8 cellular contexts compared by ENCODE assay signal in the genomic region with DNA sequence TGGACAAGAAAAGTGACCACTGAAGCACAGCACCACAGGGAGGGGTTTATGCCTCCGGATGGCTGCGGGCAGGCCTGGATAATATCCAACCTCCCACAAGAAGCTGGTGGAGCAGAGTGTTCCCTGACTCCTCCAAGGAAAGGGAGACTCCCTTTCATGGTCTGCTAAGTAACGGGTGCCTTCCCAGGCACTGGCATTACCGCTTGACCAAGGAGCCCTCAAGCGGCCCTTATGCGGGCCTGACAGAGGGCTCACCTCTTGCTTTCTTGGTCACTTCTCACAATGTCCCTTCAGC. TPM values are rescaled to one million over a fixed set of nuclear protein-coding genes. Genes with fewer than 3 reads are reported as not detected.
DNase-seq lines count a peak whose midpoint lies in the region; ATAC-seq and TF ChIP-seq lines count a peak whose summit lies in the region.
"Not testable (repeated sequence)": the region's sequence is repeated elsewhere in the genome, so short reads cannot be mapped to it uniquely, and the experiment has no call there.

No MANE protein-coding gene starts in this region.

- not testable (repeated sequence) for H3K18ac ChIP-seq in neuronal stem cell (ENCODE audit: low read length)

- not testable (repeated sequence) for TF ChIP-seq CTCF in KMS-11 (conservative IDR thresholded peaks at IDR 0.05; ENCODE audit: low read depth, low read length); endodermal cell (conservative IDR thresholded peaks at IDR 0.05); kidney epithelial cell (IDR thresholded peaks at IDR 0.05; ENCODE audit: insufficient read depth, low read length, poor library complexity, severe bottlenecking)

- peak overlapping the region; percentile 54 for H2AFZ ChIP-seq in KMS-11 (ENCODE audit: low read depth)
- not testable (repeated sequence) for H2AFZ ChIP-seq in neuronal stem cell (ENCODE audit: low read length)

- H2BK12ac ChIP-seq in neuronal stem cell (ENCODE audit: low read length), result not testable (repeated sequence)

- H3K36me3 Mint-ChIP-seq in T-helper 17 cell (ENCODE audit: low read depth); activated naive CD8-positive, alpha-beta T cell treated with anti-CD3 and anti-CD28 coated beads for 36 hours; endodermal cell (ENCODE audit: low read depth): not testable (repeated sequence)

- peak overlapping the region; percentile 86 for H3K27ac Mint-ChIP-seq in T-helper 17 cell
- peak overlapping the region; percentile 3 for H3K27ac Mint-ChIP-seq in activated naive CD8-positive, alpha-beta T cell treated with anti-CD3 and anti-CD28 coated beads for 36 hours
- not testable (repeated sequence) for H3K27ac Mint-ChIP-seq in endodermal cell

- H2BK5ac ChIP-seq in neuronal stem cell (ENCODE audit: low read length), result not testable (repeated sequence)

- peak overlapping the region; percentile 57 to 79 (median 71) for H3K4me2 ChIP-seq in BLaER1 treated with 17β-estradiol and CSF1 and Interleukin-3, amounts not matched to agents 10 nM and 100 nM
- peak overlapping the region; percentile 54 for H3K4me2 ChIP-seq in KMS-11
- H3K4me2 ChIP-seq in neuronal stem cell (ENCODE audit: insufficient read depth, low read length, poor library complexity, severe bottlenecking), result peak overlapping the region; percentile 18

- H3K4me1 ChIP-seq in BLaER1 treated with 17β-estradiol and CSF1 and Interleukin-3, amounts not matched to agents 10 nM and 100 nM, result peaks cover 15 to 29% (median 20%) of the 10 kb centered on the region in 10 experiments
- peaks cover 11% of the 10 kb centered on the region for H3K4me1 ChIP-seq in KMS-11 (ENCODE audit: low read depth, poor library complexity, severe bottlenecking)
- not testable (repeated sequence) for H3K4me1 ChIP-seq in endodermal cell (ENCODE audit: control insufficient read depth, insufficient read depth, low read length); neuronal stem cell (ENCODE audit: control insufficient read depth in 2 of 2, insufficient read depth in 1 of 2, low read depth in 1 of 2, low read length in 2 of 2)
- H3K4me1 ChIP-seq in stomach smooth muscle (ENCODE audit: control insufficient read depth, insufficient read depth, low read length), result peaks cover 30% of the 10 kb centered on the region

- not testable (repeated sequence) for H3K9me3 Mint-ChIP-seq in activated naive CD8-positive, alpha-beta T cell treated with anti-CD3 and anti-CD28 coated beads for 36 hours
- peaks cover 16% of the 10 kb centered on the region for H3K9me3 Mint-ChIP-seq in endodermal cell

- H3K36me3 ChIP-seq in BLaER1 treated with 17β-estradiol and CSF1 and Interleukin-3, amounts not matched to agents 10 nM and 100 nM; KMS-11 (ENCODE audit: insufficient read depth); endodermal cell (ENCODE audit: control insufficient read depth, insufficient read depth, low read length); kidney epithelial cell (ENCODE audit: control insufficient read depth, insufficient read depth, low read length); neuronal stem cell (replicated peaks in 1 of 2; ENCODE audit: control insufficient read depth in 2 of 2, insufficient read depth in 2 of 2, low read length in 2 of 2); stomach smooth muscle (ENCODE audit: control insufficient read depth in 2 of 2, insufficient read depth in 2 of 2, low read length in 2 of 2): not testable (repeated sequence)

- H2AK5ac ChIP-seq in neuronal stem cell (ENCODE audit: low read depth, low read length), result not testable (repeated sequence)

- H3K4ac ChIP-seq in neuronal stem cell (ENCODE audit: low read length), result not testable (repeated sequence)

- peak overlapping the region; percentile 92 for H3K4me3 Mint-ChIP-seq in T-helper 17 cell
- H3K4me3 Mint-ChIP-seq in activated naive CD8-positive, alpha-beta T cell treated with anti-CD3 and anti-CD28 coated beads for 36 hours, result peak overlapping the region; percentile 91
- peak overlapping the region; percentile 69 for H3K4me3 Mint-ChIP-seq in endodermal cell

- H3K79me1 ChIP-seq in neuronal stem cell (ENCODE audit: low read depth, low read length), result not testable (repeated sequence)

- WGBS in endodermal cell (ENCODE audit: insufficient coverage in 1 of 2, insufficient read length in 1 of 2), 2 experiments, result 89 to 100% methylated on average over 1 to 6 of the region's 6 CpGs
- no CpG with 5 or more reads among the region's 6 CpGs for WGBS in neuronal stem cell (ENCODE audit: extremely low coverage in 2 of 2, insufficient read length in 2 of 2, insufficient replicate concordance in 1 of 2), 2 donors

- H4K91ac ChIP-seq in neuronal stem cell (ENCODE audit: low read depth, low read length, poor library complexity), result not testable (repeated sequence)

- not testable (repeated sequence) for DNase-seq in T-helper 17 cell; activated naive CD8-positive, alpha-beta T cell treated with anti-CD3 and anti-CD28 coated beads for 36 hours; endodermal cell; neuronal stem cell (ENCODE audit: low spot score)
- DNase-seq in kidney epithelial cell (ENCODE audit: low read depth), result peak; percentile 42

- peak overlapping the region; percentile 36 to 76 (median 60); a peak in 18 of 22 replicates for H3K9ac ChIP-seq in BLaER1 treated with 17β-estradiol and CSF1 and Interleukin-3, amounts not matched to agents 10 nM and 100 nM
- not testable (repeated sequence) for H3K9ac ChIP-seq in KMS-11; endodermal cell (ENCODE audit: extremely low read depth, low read length, poor library complexity, severe bottlenecking); neuronal stem cell (ENCODE audit: low read depth, low read length, poor library complexity)
- H3K9ac ChIP-seq in stomach smooth muscle (ENCODE audit: low read length in 2 of 2), result peak overlapping the region; percentile 63 to 66

- H3K27me3 ChIP-seq in BLaER1 treated with 17β-estradiol and CSF1 and Interleukin-3, amounts not matched to agents 10 nM and 100 nM; KMS-11 (ENCODE audit: insufficient read depth, low read depth); endodermal cell (ENCODE audit: control insufficient read depth, insufficient read depth, low read length, poor library complexity, severe bottlenecking); kidney epithelial cell (ENCODE audit: control insufficient read depth, insufficient read depth, low read length); neuronal stem cell (ENCODE audit: control insufficient read depth in 3 of 3, insufficient read depth in 3 of 3, low read depth in 1 of 3, low read length in 3 of 3); stomach smooth muscle (ENCODE audit: control insufficient read depth in 1 of 2, insufficient read depth in 2 of 2, low read length in 2 of 2): not testable (repeated sequence)

- H3K9me3 ChIP-seq in BLaER1 treated with 17β-estradiol and CSF1 and Interleukin-3, amounts not matched to agents 10 nM and 100 nM (replicated peaks in 1 of 11); T-helper 17 cell (ENCODE audit: control insufficient read depth, low read length, poor library complexity, severe bottlenecking); endodermal cell (ENCODE audit: control insufficient read depth, low read length); neuronal stem cell (replicated peaks in 1 of 2; ENCODE audit: control insufficient read depth in 2 of 2, insufficient read depth in 1 of 2, low read depth in 1 of 2, low read length in 2 of 2); stomach smooth muscle (ENCODE audit: control insufficient read depth in 2 of 2, low read length in 2 of 2): not testable (repeated sequence)

- not testable (repeated sequence) for H4K8ac ChIP-seq in neuronal stem cell (ENCODE audit: low read depth, low read length)

- H3K79me2 ChIP-seq in KMS-11 (ENCODE audit: insufficient read depth, low read depth), result not testable (repeated sequence)

- peak overlapping the region in 9 of 10 experiments; percentile 51 to 72 (median 63); a peak in 18 of 20 replicates for H3K4me3 ChIP-seq in BLaER1 treated with 17β-estradiol and CSF1 and Interleukin-3, amounts not matched to agents 10 nM and 100 nM
- H3K4me3 ChIP-seq in KMS-11 (IDR thresholded peaks at IDR 0.05; ENCODE audit: insufficient read depth, low read depth, low read length), result not testable (repeated sequence)
- peak overlapping the region; percentile 70 for H3K4me3 ChIP-seq in endodermal cell (ENCODE audit: low read length)
- peak overlapping the region; percentile 75 for H3K4me3 ChIP-seq in kidney epithelial cell (ENCODE audit: low read depth, low read length)
- H3K4me3 ChIP-seq in neuronal stem cell (ENCODE audit: low read length in 2 of 2), result peak overlapping the region in 1 of 2 donors; percentile 55
- H3K4me3 ChIP-seq in stomach smooth muscle (ENCODE audit: low read length in 2 of 2), result peak overlapping the region; percentile 55 to 71

- not testable (repeated sequence) for H2BK15ac ChIP-seq in neuronal stem cell (ENCODE audit: low read length)

- H4K20me1 ChIP-seq in BLaER1 treated with 17β-estradiol and CSF1 and Interleukin-3, amounts not matched to agents 10 nM and 100 nM; KMS-11 (ENCODE audit: insufficient read depth): not testable (repeated sequence)

- not testable (repeated sequence) for H3K4me1 Mint-ChIP-seq in T-helper 17 cell
- peaks cover 22% of the 10 kb centered on the region for H3K4me1 Mint-ChIP-seq in activated naive CD8-positive, alpha-beta T cell treated with anti-CD3 and anti-CD28 coated beads for 36 hours
- H3K4me1 Mint-ChIP-seq in endodermal cell, result peaks cover 18% of the 10 kb centered on the region

- H3K14ac ChIP-seq in neuronal stem cell (ENCODE audit: low read length), result not testable (repeated sequence)

- ATAC-seq in T-helper 17 cell, result not testable (repeated sequence)

- H3K27ac ChIP-seq in BLaER1 treated with 17β-estradiol and CSF1 and Interleukin-3, amounts not matched to agents 10 nM and 100 nM, result peak overlapping the region in 7 of 11 experiments; percentile 39 to 57 (median 45); a peak in 8 of 22 replicates
- H3K27ac ChIP-seq in KMS-11; endodermal cell (ENCODE audit: low read depth, low read length); neuronal stem cell (replicated peaks; ENCODE audit: low read length): not testable (repeated sequence)
- H3K27ac ChIP-seq in stomach smooth muscle (ENCODE audit: low read length), result peak overlapping the region; percentile 69

- H3K27me3 Mint-ChIP-seq in T-helper 17 cell; activated naive CD8-positive, alpha-beta T cell treated with anti-CD3 and anti-CD28 coated beads for 36 hours; endodermal cell (ENCODE audit: insufficient read depth): not testable (repeated sequence)

- H2BK120ac ChIP-seq in neuronal stem cell (ENCODE audit: low read depth, low read length), result not testable (repeated sequence)

- not testable (repeated sequence) for H3K23ac ChIP-seq in neuronal stem cell (ENCODE audit: low read depth, low read length, poor library complexity)

RNA-seq across cellular contexts. Expression of a gene that starts 22.5 kb away (rescaled TPM):
- total RNA-seq in T-helper 17 cell, result 10 to 100 TPM in 1 of 2 donors, 1 to 10 TPM in 1; 3.9 to 12.0 TPM
- 1 to 10 TPM; 6.1 to 6.8 TPM for total RNA-seq in activated naive CD8-positive, alpha-beta T cell treated with anti-CD3 and anti-CD28 coated beads for 36 hours
- total RNA-seq in endodermal cell, result 10 to 100 TPM; 12.3 to 23.6 TPM
- 11.4 TPM for polyA plus RNA-seq in endodermal cell (2013, experiment 1 of 2)
- 13.0 TPM for polyA plus RNA-seq in endodermal cell (2013, experiment 2 of 2)
- 2.8 and 4.2 TPM in 2 replicates for total RNA-seq in kidney epithelial cell
- 4.6 TPM for polyA plus RNA-seq in neuronal stem cell (2013, experiment 1 of 2)
- polyA plus RNA-seq in neuronal stem cell (2013, experiment 2 of 2), result 4.7 TPM

RNA-seq across cellular contexts. Expression of a gene that starts 27.9 kb away (rescaled TPM):
- total RNA-seq in T-helper 17 cell (10 to 100 TPM; 33.5 to 34.4 TPM), endodermal cell (10 to 100 TPM; 28.3 to 28.8 TPM), kidney epithelial cell (25.2 and 30.8 TPM in 2 replicates)
- 10 to 100 TPM; 26.4 to 30.5 TPM for total RNA-seq in activated naive CD8-positive, alpha-beta T cell treated with anti-CD3 and anti-CD28 coated beads for 36 hours
- 27.8 TPM for polyA plus RNA-seq in endodermal cell (2013, experiment 1 of 2)
- 26.3 TPM for polyA plus RNA-seq in endodermal cell (2013, experiment 2 of 2)
- 24.5 TPM for polyA plus RNA-seq in neuronal stem cell (2013, experiment 1 of 2)
- polyA plus RNA-seq in neuronal stem cell (2013, experiment 2 of 2), result 22.9 TPM

RNA-seq across cellular contexts. Expression of a gene that starts 36.7 kb away (rescaled TPM):
- total RNA-seq in T-helper 17 cell (100 to 1,000 TPM; 202 to 207 TPM), endodermal cell (100 to 1,000 TPM; 415 to 506 TPM), kidney epithelial cell (536 and 603 TPM in 2 replicates)
- 100 to 1,000 TPM; 344 to 347 TPM for total RNA-seq in activated naive CD8-positive, alpha-beta T cell treated with anti-CD3 and anti-CD28 coated beads for 36 hours
- 627 TPM for polyA plus RNA-seq in endodermal cell (2013, experiment 1 of 2)
- polyA plus RNA-seq in endodermal cell (2013, experiment 2 of 2), result 623 TPM
- 416 TPM for polyA plus RNA-seq in neuronal stem cell (2013, experiment 1 of 2)
- polyA plus RNA-seq in neuronal stem cell (2013, experiment 2 of 2), result 386 TPM

RNA-seq across cellular contexts. Expression of a gene that starts 44.1 kb away (rescaled TPM):
- total RNA-seq in T-helper 17 cell (10 to 100 TPM; 42.3 to 55.2 TPM), endodermal cell (100 to 1,000 TPM in 1 of 2 donors, 10 to 100 TPM in 1; 92.4 to 101 TPM), kidney epithelial cell (102 and 115 TPM in 2 replicates)
- total RNA-seq in activated naive CD8-positive, alpha-beta T cell treated with anti-CD3 and anti-CD28 coated beads for 36 hours, result 10 to 100 TPM; 85.5 to 90.9 TPM
- 84.6 TPM for polyA plus RNA-seq in endodermal cell (2013, experiment 1 of 2)
- polyA plus RNA-seq in endodermal cell (2013, experiment 2 of 2), result 87.0 TPM
- polyA plus RNA-seq in neuronal stem cell (2013, experiment 1 of 2), result 78.9 TPM
- polyA plus RNA-seq in neuronal stem cell (2013, experiment 2 of 2), result 76.3 TPM

Comparison
In these comparisons a context has a peak if more than half of its experiments do, and no peak if none do; other contexts are left out.
1. H3K4me2 ChIP-seq: peak in every context shown above with its lines; median percentile 71 in BLaER1 treated with 17β-estradiol and CSF1 and Interleukin-3, amounts not matched to agents 10 nM and 100 nM; 54 in KMS-11; 18 in neuronal stem cell.